Comparison of ENCODE assay signal across 9 cellular contexts in genomic region chr10:88064608-88065383, GRCh38.
DNase-seq lines count a peak whose midpoint lies in the region; ATAC-seq, FAIRE-seq and TF ChIP-seq lines count a peak whose summit lies in the region.
"Had no signal": no experiment of that assay in that cellular context is flagged by ENCODE, and none has a peak within 500 bp of the region (broad histone marks: within the 10 kb centered on the region; RNA-seq: fewer than 3 reads in every experiment).

No MANE protein-coding gene starts in this region.

- no peak for TF ChIP-seq POLR2A in GM12878 (IDR thresholded peaks at IDR 0.05; ENCODE audit: low read depth, low read length)

- H3K27ac ChIP-seq in GM12878 (ENCODE audit: control insufficient read depth, insufficient read depth) (peak overlapping the region; percentile 92), osteoblast (ENCODE audit: low read depth, low read length) (no peak overlapping the region)

- peaks cover 88% of the 10 kb centered on the region for H3K4me1 ChIP-seq in GM12878 (ENCODE audit: control insufficient read depth, insufficient read depth, low read length)
- peaks cover 13% of the 10 kb centered on the region for H3K4me1 ChIP-seq in osteoblast (ENCODE audit: insufficient read depth, low read length)

- H4K20me1 ChIP-seq in GM12878 (ENCODE audit: control insufficient read depth, insufficient read depth) (no peaks in the 10 kb centered on the region), osteoblast (ENCODE audit: insufficient read depth, low read length) (no peaks in the 10 kb centered on the region)

- intact Hi-C loops in GM12878 (cut with micrococcal nuclease; ENCODE audit: unreplicated experiment) (loop anchor here (1.0 to 5.0 kb wide), 8 partner anchors 16 to 322 kb away; partner anchors contain the start of genes KLLN and PTEN), posterior vena cava (cut with DNase I) (no loop called here)

- peak; percentile 90 to 93; a peak in 3 of 4 replicates for TF ChIP-seq EP300 in GM12878 (IDR thresholded peaks at IDR 0.05; ENCODE audit: borderline replicate concordance in 1 of 2, control insufficient read depth in 1 of 2, low read depth in 2 of 2, low read length in 2 of 2)

- POLR2A ChIA-PET in GM12878 (lab: Charles Lee), result interaction anchor here (0.9 to 2.0 kb wide), 6 partner anchors 15 to 322 kb away, joined by 4 to 8 read pairs (median 6); no protein-coding TSS in a partner anchor

- H3K36me3 ChIP-seq in GM12878 (ENCODE audit: control insufficient read depth in 2 of 2, insufficient read depth in 2 of 2, low read length in 1 of 2) (no peaks in the 10 kb centered on the region), osteoblast (ENCODE audit: insufficient read depth, low read length) (no peaks in the 10 kb centered on the region)

- H3K9me3 ChIP-seq in GM12878 (replicated peaks; ENCODE audit: control insufficient read depth, insufficient read depth, low read length) (no peaks in the 10 kb centered on the region), osteoblast (ENCODE audit: low read depth, low read length) (no peaks in the 10 kb centered on the region)

- H3K27me3 ChIP-seq in GM12878 (replicated peaks in 1 of 2; ENCODE audit: control insufficient read depth in 2 of 2, insufficient read depth in 2 of 2, low read length in 1 of 2) (no peaks in the 10 kb centered on the region), osteoblast (ENCODE audit: insufficient read depth, low read length) (no peaks in the 10 kb centered on the region)

- peak; percentile 76 for FAIRE-seq in GM12878 (lab: Jason Lieb, UNC)
- FAIRE-seq: A204.1 had no signal

- 16% methylated on average over 5 of the region's 5 CpGs for WGBS in GM12878 (ENCODE audit: insufficient coverage, insufficient replicate concordance, low lambda C conversion rate, missing lambda C conversion rate)

- H3K79me2 ChIP-seq in GM12878 (ENCODE audit: control insufficient read depth, insufficient read depth, low read length) (no peaks in the 10 kb centered on the region), osteoblast (ENCODE audit: insufficient read depth, low read length) (no peaks in the 10 kb centered on the region)

- H3K4me2 ChIP-seq in GM12878 (ENCODE audit: control insufficient read depth, insufficient read depth) (peak overlapping the region; percentile 80), osteoblast (ENCODE audit: insufficient read depth, low read length) (no peak overlapping the region)

- no peak for TF ChIP-seq CTCF in HFF-Myc (IDR thresholded peaks at IDR 0.05; ENCODE audit: low read depth, low read length, missing control alignments)
- no peak for TF ChIP-seq CTCF in GM12878 (IDR thresholded peaks at IDR 0.05 in 2 of 3, conservative IDR thresholded peaks at IDR 0.05 in 1 of 3; ENCODE audit: control insufficient read depth in 2 of 3, extremely low read depth in 1 of 3, insufficient read depth in 1 of 3, low read depth in 3 of 3, low read length in 3 of 3)
- no peak for TF ChIP-seq CTCF in osteoblast (IDR thresholded peaks at IDR 0.05; ENCODE audit: extremely low read depth, low read depth, low read length)

- H2AFZ ChIP-seq in GM12878 (ENCODE audit: control insufficient read depth, low read depth, low read length) (no peak overlapping the region), osteoblast (ENCODE audit: low read length) (no peak overlapping the region)

- RAD21 ChIA-PET in GM12878 (lab: Charles Lee; ENCODE audit: unreplicated experiment), result interaction anchor here (1.3 to 8.0 kb wide), 9 partner anchors 11 to 321 kb away, joined by 3 to 89 read pairs (median 21); partner anchors contain the start of genes KLLN and PTEN

- TF ChIP-seq RAD21 in GM12878 (IDR thresholded peaks at IDR 0.05; ENCODE audit: insufficient read depth, low read depth, low read length), result 0 out of 2 replicates have a peak, but pooled peaks have one; percentile 11

- BruUV-seq in GM12878 (replicated peaks; lab: Mats Ljungman, UMichigan), result no TSS peak

- peak overlapping the region; percentile 13 for H3K9ac ChIP-seq in GM12878 (ENCODE audit: control insufficient read depth, insufficient read depth, low read length)

- peak; percentile 74 for ATAC-seq in GM12878

- CTCF ChIA-PET in GM12878 (lab: Yijun Ruan, JAX), result interaction anchor here (1.2 to 6.5 kb wide), 4 partner anchors 16 to 202 kb away, joined by 3 to 36 read pairs (median 6); no protein-coding TSS in a partner anchor

- in situ Hi-C loops in GM12878 (cut with MboI), result loop anchor here (10.0 kb wide), 1 partner anchor 200 kb away; the partner anchor contains the start of genes KLLN and PTEN

- H3K4me3 ChIP-seq in HFF-Myc (replicated peaks; ENCODE audit: low read depth, low read length), result no peak overlapping the region
- no peak overlapping the region; the same call in 1 of the 2 replicates for H3K4me3 ChIP-seq in GM12878
- H3K4me3 ChIP-seq in osteoblast (ENCODE audit: insufficient read depth, low read length), result no peak overlapping the region

- SMC1A ChIA-PET in GM12878 (lab: Charles Lee; ENCODE audit: uncharacterized antibody, unreplicated experiment), result interaction anchor here (0.9 to 19.3 kb wide), 18 partner anchors 11 to 327 kb away, joined by 3 to 229 read pairs (median 6); partner anchors contain the start of genes KLLN and PTEN

- DNase-seq in NCI-H1092 treated with DMSO at 0.1 percent for 48 hours (lab: John Stamatoyannopoulos, UW), result peak; percentile 3
- no peak for DNase-seq in NCI-H1092 (lab: John Stamatoyannopoulos, UW)
- DNase-seq in HFF-Myc (ENCODE audit: extremely low read depth, low read depth), result peak; percentile 84
- DNase-seq in MV-4-11 (lab: John Stamatoyannopoulos, UW), result peak; percentile 100
- peak; percentile 95 for DNase-seq in GM12878 (ENCODE audit: low read depth, low spot score)
- peak; percentile 86 for DNase-seq in posterior vena cava (ENCODE audit: low spot score)
- DNase-seq in hippocampal formation (lab: John Stamatoyannopoulos, UW), result no peak
- DNase-seq in osteoblast (ENCODE audit: insufficient read length, low spot score, missing footprints), result no peak

TF ChIP-seq in GM12878, 131 proteins besides CTCF, POLR2A, EP300 and RAD21 (continues in another document):
- TF ChIP-seq IKZF1 (conservative IDR thresholded peaks at IDR 0.05) (peak; percentile 90), SREBF2 (IDR thresholded peaks at IDR 0.05; ENCODE audit: low read length) (no peak), YBX1 (IDR thresholded peaks at IDR 0.05) (no peak), SMC3 (IDR thresholded peaks at IDR 0.05; ENCODE audit: borderline replicate concordance, low read length) (peak; percentile 33; the same call in 1 of the 2 replicates), RUNX3 (IDR thresholded peaks at IDR 0.05; ENCODE audit: low read length) (peak; percentile 99), NFXL1 (IDR thresholded peaks at IDR 0.05; ENCODE audit: borderline replicate concordance) (no peak), SIN3A (IDR thresholded peaks at IDR 0.05; ENCODE audit: low read depth, low read length) (no peak), SMAD1 (IDR thresholded peaks at IDR 0.05; ENCODE audit: low read depth, partially characterized antibody) (peak; percentile 70), ZBED1 (IDR thresholded peaks at IDR 0.05; ENCODE audit: borderline replicate concordance) (peak; percentile 98), MTA3 (IDR thresholded peaks at IDR 0.05; ENCODE audit: borderline replicate concordance, low read length) (peak; percentile 95)
- TF ChIP-seq, protein P1, sequence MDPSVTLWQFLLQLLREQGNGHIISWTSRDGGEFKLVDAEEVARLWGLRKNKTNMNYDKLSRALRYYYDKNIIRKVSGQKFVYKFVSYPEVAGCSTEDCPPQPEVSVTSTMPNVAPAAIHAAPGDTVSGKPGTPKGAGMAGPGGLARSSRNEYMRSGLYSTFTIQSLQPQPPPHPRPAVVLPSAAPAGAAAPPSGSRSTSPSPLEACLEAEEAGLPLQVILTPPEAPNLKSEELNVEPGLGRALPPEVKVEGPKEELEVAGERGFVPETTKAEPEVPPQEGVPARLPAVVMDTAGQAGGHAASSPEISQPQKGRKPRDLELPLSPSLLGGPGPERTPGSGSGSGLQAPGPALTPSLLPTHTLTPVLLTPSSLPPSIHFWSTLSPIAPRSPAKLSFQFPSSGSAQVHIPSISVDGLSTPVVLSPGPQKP (IDR thresholded peaks at IDR 0.05; ENCODE audit: low read depth, low read length), result no peak
- TF ChIP-seq, protein P2, sequence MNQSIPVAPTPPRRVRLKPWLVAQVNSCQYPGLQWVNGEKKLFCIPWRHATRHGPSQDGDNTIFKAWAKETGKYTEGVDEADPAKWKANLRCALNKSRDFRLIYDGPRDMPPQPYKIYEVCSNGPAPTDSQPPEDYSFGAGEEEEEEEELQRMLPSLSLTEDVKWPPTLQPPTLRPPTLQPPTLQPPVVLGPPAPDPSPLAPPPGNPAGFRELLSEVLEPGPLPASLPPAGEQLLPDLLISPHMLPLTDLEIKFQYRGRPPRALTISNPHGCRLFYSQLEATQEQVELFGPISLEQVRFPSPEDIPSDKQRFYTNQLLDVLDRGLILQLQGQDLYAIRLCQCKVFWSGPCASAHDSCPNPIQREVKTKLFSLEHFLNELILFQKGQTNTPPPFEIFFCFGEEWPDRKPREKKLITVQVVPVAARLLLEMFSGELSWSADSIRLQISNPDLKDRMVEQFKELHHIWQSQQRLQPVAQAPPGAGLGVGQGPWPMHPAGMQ (IDR thresholded peaks at IDR 0.05; ENCODE audit: borderline replicate concordance), result no peak
- TF ChIP-seq, protein P3, sequence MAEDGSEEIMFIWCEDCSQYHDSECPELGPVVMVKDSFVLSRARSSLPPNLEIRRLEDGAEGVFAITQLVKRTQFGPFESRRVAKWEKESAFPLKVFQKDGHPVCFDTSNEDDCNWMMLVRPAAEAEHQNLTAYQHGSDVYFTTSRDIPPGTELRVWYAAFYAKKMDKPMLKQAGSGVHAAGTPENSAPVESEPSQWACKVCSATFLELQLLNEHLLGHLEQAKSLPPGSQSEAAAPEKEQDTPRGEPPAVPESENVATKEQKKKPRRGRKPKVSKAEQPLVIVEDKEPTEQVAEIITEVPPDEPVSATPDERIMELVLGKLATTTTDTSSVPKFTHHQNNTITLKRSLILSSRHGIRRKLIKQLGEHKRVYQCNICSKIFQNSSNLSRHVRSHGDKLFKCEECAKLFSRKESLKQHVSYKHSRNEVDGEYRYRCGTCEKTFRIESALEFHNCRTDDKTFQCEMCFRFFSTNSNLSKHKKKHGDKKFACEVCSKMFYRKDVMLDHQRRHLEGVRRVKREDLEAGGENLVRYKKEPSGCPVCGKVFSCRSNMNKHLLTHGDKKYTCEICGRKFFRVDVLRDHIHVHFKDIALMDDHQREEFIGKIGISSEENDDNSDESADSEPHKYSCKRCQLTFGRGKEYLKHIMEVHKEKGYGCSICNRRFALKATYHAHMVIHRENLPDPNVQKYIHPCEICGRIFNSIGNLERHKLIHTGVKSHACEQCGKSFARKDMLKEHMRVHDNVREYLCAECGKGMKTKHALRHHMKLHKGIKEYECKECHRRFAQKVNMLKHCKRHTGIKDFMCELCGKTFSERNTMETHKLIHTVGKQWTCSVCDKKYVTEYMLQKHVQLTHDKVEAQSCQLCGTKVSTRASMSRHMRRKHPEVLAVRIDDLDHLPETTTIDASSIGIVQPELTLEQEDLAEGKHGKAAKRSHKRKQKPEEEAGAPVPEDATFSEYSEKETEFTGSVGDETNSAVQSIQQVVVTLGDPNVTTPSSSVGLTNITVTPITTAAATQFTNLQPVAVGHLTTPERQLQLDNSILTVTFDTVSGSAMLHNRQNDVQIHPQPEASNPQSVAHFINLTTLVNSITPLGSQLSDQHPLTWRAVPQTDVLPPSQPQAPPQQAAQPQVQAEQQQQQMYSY (CRISPR knock-in tag; IDR thresholded peaks at IDR 0.05), result no peak

Comparison
In these comparisons a context has a peak if more than half of its experiments do, and no peak if none do; other contexts are left out.
1. DNase-seq: peak in NCI-H1092 treated with DMSO at 0.1 percent for 48 hours (single experiment), HFF-Myc (single experiment), MV-4-11 (single experiment), GM12878 (single experiment) and posterior vena cava (single experiment); none in NCI-H1092 (single experiment), hippocampal formation (0 of 2) and osteoblast (single experiment).